In genomic region chr5:107154598-107154997, GRCh38 we compare ENCODE assay signal across 23 cellular contexts.
A peak's percentile ranks its signal among the peaks of the same experiment; 100 is the strongest.
DNase-seq lines count a peak whose midpoint lies in the region; ATAC-seq and TF ChIP-seq lines count a peak whose summit lies in the region.
"Had no signal": no experiment of that assay in that cellular context is flagged by ENCODE, and none has a peak within 500 bp of the region (broad histone marks: within the 10 kb centered on the region; RNA-seq: fewer than 3 reads in every experiment).

No MANE protein-coding gene starts in this region.

- no peak for TF ChIP-seq POLR2A in gastrocnemius medialis (IDR thresholded peaks at IDR 0.05)

- no peak for ATAC-seq in HG03460 (IDR thresholded peaks at IDR 0.05; ENCODE audit: unreplicated experiment)
- no peak for ATAC-seq in gastrocnemius medialis
- ATAC-seq: GM23338, PC-3, SK-N-SH treated with all-trans-retinoic acid at 6 μM for 48 hours, T-cell had no signal

- H3K36me3 ChIP-seq in gastrocnemius medialis: no peaks in the 10 kb centered on the region

- intact Hi-C loops in gastrocnemius medialis (cut with DNase I; ENCODE audit: low total_unique reads): no loop called here

- no peaks in the 10 kb centered on the region for H3K9me3 ChIP-seq in gastrocnemius medialis

- no peak overlapping the region for H3K27ac ChIP-seq in gastrocnemius medialis

- no peak overlapping the region for H3K4me3 ChIP-seq in gastrocnemius medialis
- H3K4me3 ChIP-seq: GM23338 had no signal

- DNase-seq in Ammon's horn (ENCODE audit: low spot score) (peak; percentile 39), NAMALWA (ENCODE audit: low spot score) (peak; percentile 6), NCI-H69 (lab: John Stamatoyannopoulos, UW) (peak; percentile 81), occipital lobe (lab: John Stamatoyannopoulos, UW) (peak; percentile 38), DMS79 treated with DMSO at 0.1 percent for 48 hours (lab: John Stamatoyannopoulos, UW) (no peak), gastrocnemius medialis (no peak)
- no peak for DNase-seq in activated CD8-positive, alpha-beta memory T cell treated with anti-CD3 and anti-CD28 coated beads for 24 hours
- DNase-seq: C1 segment of cervical spinal cord; CD8-positive, alpha-beta memory T cell; GF-D8; HCEC 1CT; MM.1S; NCI-H1105; NCI-H2081; NCI-H2227 treated with DMSO at 0.1 percent for 48 hours; NCI-H774; PC-3; RPMI8226; SIG-M5; T-cell had no signal

- no peak for TF ChIP-seq CTCF in gastrocnemius medialis (IDR thresholded peaks at IDR 0.05 in 4 of 5, conservative IDR thresholded peaks at IDR 0.05 in 1 of 5)

- H3K27me3 ChIP-seq in gastrocnemius medialis: no peaks in the 10 kb centered on the region

- in situ Hi-C loops in gastrocnemius medialis (cut with MboI; ENCODE audit: low sequenced_read_pairs in 4 of 4): no loop called here

- peaks cover 0 to 13% of the 10 kb centered on the region in 2 donors for H3K4me1 ChIP-seq in gastrocnemius medialis

Comparison
In these comparisons a context has a peak if more than half of its experiments do, and no peak if none do; other contexts are left out.
1. DNase-seq: peak in Ammon's horn (single experiment), NAMALWA (single experiment), NCI-H69 (single experiment) and occipital lobe (single experiment); none in DMS79 treated with DMSO at 0.1 percent for 48 hours (single experiment), activated CD8-positive, alpha-beta memory T cell treated with anti-CD3 and anti-CD28 coated beads for 24 hours (single experiment) and gastrocnemius medialis (0 of 2).